In the genomic region with DNA sequence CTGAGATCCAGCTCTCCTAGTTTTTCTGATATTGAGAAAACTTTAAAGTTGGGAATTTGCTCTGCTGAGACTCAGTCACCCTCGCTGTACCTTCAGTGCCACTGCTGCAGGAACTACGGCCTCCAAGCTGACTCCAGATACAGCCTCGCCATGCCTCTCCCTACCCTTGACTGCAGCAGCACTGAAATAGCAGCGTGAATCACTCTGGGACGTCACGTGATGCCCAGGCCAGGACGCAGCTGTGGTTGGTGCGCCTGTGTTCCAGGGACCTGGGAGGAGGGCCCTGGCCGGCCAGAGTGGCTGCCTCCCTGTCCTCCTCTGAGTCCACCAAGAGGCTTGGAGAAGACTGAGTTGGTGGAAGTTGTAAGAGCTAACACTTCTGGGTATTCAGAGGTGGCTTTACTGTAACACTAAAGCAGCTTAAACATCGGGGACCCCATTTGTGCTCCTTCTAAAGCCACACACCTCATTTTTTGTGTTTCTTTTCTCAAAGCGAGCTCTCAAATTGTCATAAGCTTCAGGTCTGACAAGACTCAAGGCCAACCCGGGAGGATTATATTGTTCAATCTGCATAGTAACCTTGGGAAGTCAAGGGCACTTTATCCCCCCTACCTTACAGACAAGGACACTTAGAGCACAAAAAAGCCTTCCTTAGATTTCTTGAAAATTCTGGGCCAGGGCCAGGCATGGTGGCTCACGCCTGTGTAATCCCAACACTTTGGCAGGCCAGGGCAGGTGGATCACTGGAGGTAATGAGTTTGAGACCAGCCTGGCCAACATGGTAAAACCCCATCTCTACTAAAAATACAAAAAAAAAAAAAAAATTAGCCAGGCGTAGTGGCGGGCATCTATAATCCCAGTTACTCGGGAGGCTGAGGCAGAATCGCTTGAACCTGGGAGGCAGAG, we compare ENCODE assay signal across 1 cellular context.
TF ChIP-seq lines count a peak whose summit lies in the region.

No MANE protein-coding gene starts in this region.

TF ChIP-seq in HepG2, 621 proteins besides CTCF, POLR2A, EP300 and RAD21 (continues in another document):
- TF ChIP-seq KAT7 (CRISPR knock-in tag; IDR thresholded peaks at IDR 0.05; ENCODE audit: borderline replicate concordance) = no peak
- TF ChIP-seq EHMT2 (IDR thresholded peaks at IDR 0.05; ENCODE audit: borderline replicate concordance, low read depth, low read length) = no peak
- no peak for TF ChIP-seq TEAD2 (CRISPR knock-in tag; IDR thresholded peaks at IDR 0.05)
- TF ChIP-seq MTF1 (CRISPR knock-in tag; IDR thresholded peaks at IDR 0.05) = no peak
- no peak for TF ChIP-seq CAMTA2 (CRISPR knock-in tag; IDR thresholded peaks at IDR 0.05; ENCODE audit: borderline replicate concordance)
- TF ChIP-seq, protein P1, sequence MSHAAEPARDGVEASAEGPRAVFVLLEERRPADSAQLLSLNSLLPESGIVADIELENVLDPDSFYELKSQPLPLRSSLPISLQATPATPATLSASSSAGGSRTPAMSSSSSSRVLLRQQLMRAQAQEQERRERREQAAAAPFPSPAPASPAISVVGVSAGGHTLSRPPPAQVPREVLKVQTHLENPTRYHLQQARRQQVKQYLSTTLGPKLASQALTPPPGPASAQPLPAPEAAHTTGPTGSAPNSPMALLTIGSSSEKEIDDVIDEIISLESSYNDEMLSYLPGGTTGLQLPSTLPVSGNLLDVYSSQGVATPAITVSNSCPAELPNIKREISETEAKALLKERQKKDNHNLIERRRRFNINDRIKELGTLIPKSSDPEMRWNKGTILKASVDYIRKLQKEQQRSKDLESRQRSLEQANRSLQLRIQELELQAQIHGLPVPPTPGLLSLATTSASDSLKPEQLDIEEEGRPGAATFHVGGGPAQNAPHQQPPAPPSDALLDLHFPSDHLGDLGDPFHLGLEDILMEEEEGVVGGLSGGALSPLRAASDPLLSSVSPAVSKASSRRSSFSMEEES (CRISPR knock-in tag; IDR thresholded peaks at IDR 0.05) = peak; percentile 85
- TF ChIP-seq KLF6 (CRISPR knock-in tag; IDR thresholded peaks at IDR 0.05) = no peak
- no peak for TF ChIP-seq ZSCAN30 (CRISPR knock-in tag; IDR thresholded peaks at IDR 0.05)
- TF ChIP-seq, protein P2, sequence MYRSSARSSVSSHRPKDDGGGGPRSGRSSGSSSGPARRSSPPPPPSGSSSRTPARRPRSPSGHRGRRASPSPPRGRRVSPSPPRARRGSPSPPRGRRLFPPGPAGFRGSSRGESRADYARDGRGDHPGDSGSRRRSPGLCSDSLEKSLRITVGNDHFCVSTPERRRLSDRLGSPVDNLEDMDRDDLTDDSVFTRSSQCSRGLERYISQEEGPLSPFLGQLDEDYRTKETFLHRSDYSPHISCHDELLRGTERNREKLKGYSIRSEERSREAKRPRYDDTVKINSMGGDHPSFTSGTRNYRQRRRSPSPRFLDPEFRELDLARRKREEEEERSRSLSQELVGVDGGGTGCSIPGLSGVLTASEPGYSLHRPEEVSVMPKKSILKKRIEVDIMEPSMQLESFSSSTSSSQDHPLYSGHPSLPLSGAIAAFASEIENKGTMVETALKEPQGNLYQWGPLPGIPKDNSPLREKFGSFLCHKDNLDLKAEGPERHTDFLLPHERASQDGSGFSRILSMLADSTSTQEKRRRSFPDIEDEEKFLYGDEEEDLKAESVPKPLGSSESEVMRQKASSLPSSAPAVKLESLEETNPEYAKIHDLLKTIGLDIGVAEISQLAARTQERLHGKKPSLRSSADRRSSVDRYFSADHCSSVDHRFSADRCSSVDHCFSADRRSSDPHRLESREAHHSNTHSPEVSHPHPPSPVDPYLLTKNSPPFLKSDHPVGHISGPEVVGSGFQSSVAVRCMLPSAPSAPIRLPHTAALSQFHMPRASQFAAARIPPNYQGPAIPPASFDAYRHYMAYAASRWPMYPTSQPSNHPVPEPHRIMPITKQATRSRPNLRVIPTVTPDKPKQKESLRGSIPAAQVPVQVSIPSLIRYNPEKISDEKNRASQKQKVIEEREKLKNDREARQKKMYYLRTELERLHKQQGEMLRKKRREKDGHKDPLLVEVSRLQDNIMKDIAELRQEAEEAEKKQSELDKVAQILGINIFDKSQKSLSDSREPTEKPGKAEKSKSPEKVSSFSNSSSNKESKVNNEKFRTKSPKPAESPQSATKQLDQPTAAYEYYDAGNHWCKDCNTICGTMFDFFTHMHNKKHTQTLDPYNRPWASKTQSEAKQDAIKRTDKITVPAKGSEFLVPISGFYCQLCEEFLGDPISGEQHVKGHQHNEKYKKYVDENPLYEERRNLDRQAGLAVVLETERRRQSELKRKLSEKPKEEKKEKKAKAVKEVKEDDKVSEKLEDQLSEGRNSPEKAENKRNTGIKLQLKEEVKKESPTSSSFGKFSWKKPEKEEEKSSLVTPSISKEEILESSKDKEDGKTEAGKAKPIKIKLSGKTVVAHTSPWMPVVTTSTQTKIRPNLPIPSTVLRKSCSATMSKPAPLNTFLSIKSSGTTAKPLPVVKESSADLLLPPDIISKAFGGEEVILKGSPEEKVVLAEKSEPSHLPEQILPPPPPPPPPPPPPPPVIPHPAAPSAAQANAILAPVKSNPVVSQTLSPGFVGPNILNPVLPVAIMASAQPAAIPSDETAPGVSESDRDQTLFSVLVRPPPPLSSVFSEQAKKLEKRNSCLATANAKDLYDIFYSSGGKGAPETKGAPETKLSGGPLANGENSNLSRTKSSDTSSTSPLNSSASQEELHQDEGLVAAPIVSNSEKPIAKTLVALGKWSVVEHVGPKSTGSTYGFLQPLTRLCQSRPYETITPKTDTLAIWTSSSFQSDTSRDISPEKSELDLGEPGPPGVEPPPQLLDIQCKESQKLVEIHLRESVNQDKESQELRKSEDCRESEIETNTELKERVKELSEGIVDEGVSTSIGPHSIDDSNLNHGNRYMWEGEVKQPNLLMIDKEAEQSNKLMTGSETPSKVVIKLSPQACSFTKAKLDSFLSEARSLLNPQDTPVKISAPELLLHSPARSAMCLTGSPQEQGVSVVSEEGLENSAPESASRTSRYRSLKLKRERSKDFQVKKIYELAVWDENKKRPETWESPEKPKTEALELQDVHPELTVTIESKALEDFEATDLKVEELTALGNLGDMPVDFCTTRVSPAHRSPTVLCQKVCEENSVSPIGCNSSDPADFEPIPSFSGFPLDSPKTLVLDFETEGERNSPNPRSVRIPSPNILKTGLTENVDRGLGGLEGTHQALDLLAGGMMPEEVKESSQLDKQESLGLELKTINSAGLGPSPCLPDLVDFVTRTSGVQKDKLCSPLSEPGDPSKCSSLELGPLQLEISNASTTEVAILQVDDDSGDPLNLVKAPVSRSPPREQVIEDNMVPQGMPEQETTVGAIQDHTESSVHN (CRISPR knock-in tag; IDR thresholded peaks at IDR 0.05) = no peak
- TF ChIP-seq HHEX (CRISPR knock-in tag; IDR thresholded peaks at IDR 0.05) = no peak
- TF ChIP-seq, protein P3, sequence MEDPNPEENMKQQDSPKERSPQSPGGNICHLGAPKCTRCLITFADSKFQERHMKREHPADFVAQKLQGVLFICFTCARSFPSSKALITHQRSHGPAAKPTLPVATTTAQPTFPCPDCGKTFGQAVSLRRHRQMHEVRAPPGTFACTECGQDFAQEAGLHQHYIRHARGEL (CRISPR knock-in tag; IDR thresholded peaks at IDR 0.05) = no peak
- no peak for TF ChIP-seq PAWR (CRISPR knock-in tag; IDR thresholded peaks at IDR 0.05; ENCODE audit: borderline replicate concordance)
- TF ChIP-seq, protein P4, sequence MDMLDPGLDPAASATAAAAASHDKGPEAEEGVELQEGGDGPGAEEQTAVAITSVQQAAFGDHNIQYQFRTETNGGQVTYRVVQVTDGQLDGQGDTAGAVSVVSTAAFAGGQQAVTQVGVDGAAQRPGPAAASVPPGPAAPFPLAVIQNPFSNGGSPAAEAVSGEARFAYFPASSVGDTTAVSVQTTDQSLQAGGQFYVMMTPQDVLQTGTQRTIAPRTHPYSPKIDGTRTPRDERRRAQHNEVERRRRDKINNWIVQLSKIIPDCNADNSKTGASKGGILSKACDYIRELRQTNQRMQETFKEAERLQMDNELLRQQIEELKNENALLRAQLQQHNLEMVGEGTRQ (IDR thresholded peaks at IDR 0.05; ENCODE audit: low read depth, low read length) = peak; percentile 97
- TF ChIP-seq, protein P4 (CRISPR knock-in tag; IDR thresholded peaks at IDR 0.05; ENCODE audit: borderline replicate concordance) = peak; percentile 94; the same call in 1 of the 2 replicates
- TF ChIP-seq, protein P5, sequence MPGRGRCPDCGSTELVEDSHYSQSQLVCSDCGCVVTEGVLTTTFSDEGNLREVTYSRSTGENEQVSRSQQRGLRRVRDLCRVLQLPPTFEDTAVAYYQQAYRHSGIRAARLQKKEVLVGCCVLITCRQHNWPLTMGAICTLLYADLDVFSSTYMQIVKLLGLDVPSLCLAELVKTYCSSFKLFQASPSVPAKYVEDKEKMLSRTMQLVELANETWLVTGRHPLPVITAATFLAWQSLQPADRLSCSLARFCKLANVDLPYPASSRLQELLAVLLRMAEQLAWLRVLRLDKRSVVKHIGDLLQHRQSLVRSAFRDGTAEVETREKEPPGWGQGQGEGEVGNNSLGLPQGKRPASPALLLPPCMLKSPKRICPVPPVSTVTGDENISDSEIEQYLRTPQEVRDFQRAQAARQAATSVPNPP (CRISPR knock-in tag; IDR thresholded peaks at IDR 0.05) = no peak
- TF ChIP-seq, protein P6, sequence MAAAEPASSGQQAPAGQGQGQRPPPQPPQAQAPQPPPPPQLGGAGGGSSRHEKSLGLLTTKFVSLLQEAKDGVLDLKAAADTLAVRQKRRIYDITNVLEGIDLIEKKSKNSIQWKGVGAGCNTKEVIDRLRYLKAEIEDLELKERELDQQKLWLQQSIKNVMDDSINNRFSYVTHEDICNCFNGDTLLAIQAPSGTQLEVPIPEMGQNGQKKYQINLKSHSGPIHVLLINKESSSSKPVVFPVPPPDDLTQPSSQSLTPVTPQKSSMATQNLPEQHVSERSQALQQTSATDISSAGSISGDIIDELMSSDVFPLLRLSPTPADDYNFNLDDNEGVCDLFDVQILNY (CRISPR knock-in tag; conservative IDR thresholded peaks at IDR 0.05) = no peak
- TF ChIP-seq MAZ (IDR thresholded peaks at IDR 0.05; ENCODE audit: borderline replicate concordance, low read depth, low read length) = no peak
- peak; percentile 29; the same call in 1 of the 2 replicates for TF ChIP-seq MAZ (CRISPR knock-in tag; IDR thresholded peaks at IDR 0.05; ENCODE audit: low read depth)
- TF ChIP-seq ZSCAN22 (CRISPR knock-in tag; IDR thresholded peaks at IDR 0.05) = no peak
- no peak for TF ChIP-seq ZFP62 (CRISPR knock-in tag; IDR thresholded peaks at IDR 0.05)
- no peak for TF ChIP-seq ADNP (CRISPR knock-in tag; IDR thresholded peaks at IDR 0.05)
- peak; percentile 36 for TF ChIP-seq HNRNPLL (IDR thresholded peaks at IDR 0.05; ENCODE audit: low read depth, low read length, poor library complexity, severe bottlenecking)
- TF ChIP-seq MYC (CRISPR knock-in tag; IDR thresholded peaks at IDR 0.05; ENCODE audit: borderline replicate concordance) = peak; percentile 53; the same call in 1 of the 2 replicates
- TF ChIP-seq TOE1 (CRISPR knock-in tag; IDR thresholded peaks at IDR 0.05) = no peak
- TF ChIP-seq YEATS2 (CRISPR knock-in tag; IDR thresholded peaks at IDR 0.05; ENCODE audit: borderline replicate concordance) = peak; percentile 36; the same call in 1 of the 2 replicates
- no peak for TF ChIP-seq NR3C1 (CRISPR knock-in tag; IDR thresholded peaks at IDR 0.05)
- TF ChIP-seq ZNF550 (CRISPR knock-in tag; IDR thresholded peaks at IDR 0.05; ENCODE audit: borderline replicate concordance) = no peak
- TF ChIP-seq ZNF180 (CRISPR knock-in tag; IDR thresholded peaks at IDR 0.05; ENCODE audit: borderline replicate concordance, low read depth) = no peak
- TF ChIP-seq, protein P7, sequence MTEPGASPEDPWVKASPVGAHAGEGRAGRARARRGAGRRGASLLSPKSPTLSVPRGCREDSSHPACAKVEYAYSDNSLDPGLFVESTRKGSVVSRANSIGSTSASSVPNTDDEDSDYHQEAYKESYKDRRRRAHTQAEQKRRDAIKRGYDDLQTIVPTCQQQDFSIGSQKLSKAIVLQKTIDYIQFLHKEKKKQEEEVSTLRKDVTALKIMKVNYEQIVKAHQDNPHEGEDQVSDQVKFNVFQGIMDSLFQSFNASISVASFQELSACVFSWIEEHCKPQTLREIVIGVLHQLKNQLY (CRISPR knock-in tag; IDR thresholded peaks at IDR 0.05) = no peak
- no peak for TF ChIP-seq SIN3B (IDR thresholded peaks at IDR 0.05; ENCODE audit: low read length)
- peak; percentile 80 for TF ChIP-seq ZFX (CRISPR knock-in tag; IDR thresholded peaks at IDR 0.05; ENCODE audit: low read depth)
- TF ChIP-seq, protein P8, sequence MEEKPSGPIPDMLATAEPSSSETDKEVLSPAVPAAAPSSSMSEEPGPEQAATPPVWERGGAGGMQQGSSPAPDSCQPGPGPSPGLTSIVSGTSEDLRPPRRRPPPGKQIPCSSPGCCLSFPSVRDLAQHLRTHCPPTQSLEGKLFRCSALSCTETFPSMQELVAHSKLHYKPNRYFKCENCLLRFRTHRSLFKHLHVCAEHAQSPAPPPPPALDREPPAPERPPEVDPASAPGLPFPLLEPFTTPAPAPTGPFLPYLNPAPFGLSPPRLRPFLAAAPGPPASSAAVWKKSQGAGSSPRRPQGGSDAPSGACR (CRISPR knock-in tag; IDR thresholded peaks at IDR 0.05) = no peak
- no peak for TF ChIP-seq SMC3 (IDR thresholded peaks at IDR 0.05; ENCODE audit: low read length)
- TF ChIP-seq, protein P9, sequence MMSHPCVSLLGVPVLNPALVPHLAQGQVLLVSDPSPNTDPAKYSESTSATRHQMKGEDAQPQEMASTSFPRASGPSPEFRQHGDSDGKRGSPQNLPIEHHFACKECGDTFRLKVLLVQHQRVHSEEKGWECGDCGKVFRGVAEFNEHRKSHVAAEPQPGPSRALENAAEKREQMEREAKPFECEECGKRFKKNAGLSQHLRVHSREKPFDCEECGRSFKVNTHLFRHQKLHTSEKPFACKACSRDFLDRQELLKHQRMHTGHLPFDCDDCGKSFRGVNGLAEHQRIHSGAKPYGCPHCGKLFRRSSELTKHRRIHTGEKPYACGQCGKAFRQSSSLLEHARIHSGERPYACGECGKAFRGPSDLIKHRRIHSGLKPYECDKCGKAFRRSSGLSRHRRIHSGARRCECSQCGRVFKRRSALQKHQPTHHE (CRISPR knock-in tag; IDR thresholded peaks at IDR 0.05; ENCODE audit: borderline replicate concordance) = no peak
- no peak for TF ChIP-seq ZNF660 (CRISPR knock-in tag; IDR thresholded peaks at IDR 0.05; ENCODE audit: borderline replicate concordance, low read depth)
- TF ChIP-seq, protein P10, sequence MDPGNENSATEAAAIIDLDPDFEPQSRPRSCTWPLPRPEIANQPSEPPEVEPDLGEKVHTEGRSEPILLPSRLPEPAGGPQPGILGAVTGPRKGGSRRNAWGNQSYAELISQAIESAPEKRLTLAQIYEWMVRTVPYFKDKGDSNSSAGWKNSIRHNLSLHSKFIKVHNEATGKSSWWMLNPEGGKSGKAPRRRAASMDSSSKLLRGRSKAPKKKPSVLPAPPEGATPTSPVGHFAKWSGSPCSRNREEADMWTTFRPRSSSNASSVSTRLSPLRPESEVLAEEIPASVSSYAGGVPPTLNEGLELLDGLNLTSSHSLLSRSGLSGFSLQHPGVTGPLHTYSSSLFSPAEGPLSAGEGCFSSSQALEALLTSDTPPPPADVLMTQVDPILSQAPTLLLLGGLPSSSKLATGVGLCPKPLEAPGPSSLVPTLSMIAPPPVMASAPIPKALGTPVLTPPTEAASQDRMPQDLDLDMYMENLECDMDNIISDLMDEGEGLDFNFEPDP (CRISPR knock-in tag; conservative IDR thresholded peaks at IDR 0.05) = no peak
- no peak for TF ChIP-seq ELF4 (CRISPR knock-in tag; IDR thresholded peaks at IDR 0.05; ENCODE audit: borderline replicate concordance)
- TF ChIP-seq ZNF230 (CRISPR knock-in tag; IDR thresholded peaks at IDR 0.05) = no peak
